ENCODE assay signal across 8 cellular contexts in genomic region chr1:217482356-217483102, GRCh38.
DNase-seq lines count a peak whose midpoint lies in the region; ATAC-seq and TF ChIP-seq lines count a peak whose summit lies in the region.

No MANE protein-coding gene starts in this region.

- in situ Hi-C loops in astrocyte of the spinal cord (cut with HindIII; ENCODE audit: low sequenced_read_pairs): no loop called here

- no peaks in the 10 kb centered on the region for H3K4me1 ChIP-seq in suprapubic skin

- H3K36me3 ChIP-seq in suprapubic skin: peaks cover 20% of the 10 kb centered on the region

- H3K4me3 Mint-ChIP-seq in HFFc6: no peak overlapping the region

- 73% methylated on average over 3 of the region's 3 CpGs for WGBS in suprapubic skin

- DNase-seq in HFFc6 (peak; percentile 72), NB4 (ENCODE audit: low read depth) (peak; percentile 76), astrocyte of the spinal cord (ENCODE audit: low read depth, low spot score) (peak; percentile 86), NCI-H1105 treated with DMSO at 0.1 percent for 48 hours (lab: John Stamatoyannopoulos, UW) (no peak), cerebellar cortex (ENCODE audit: low spot score) (no peak), suprapubic skin (ENCODE audit: low spot score in 2 of 2) (no peak)
- DNase-seq in stimulated activated CD4-positive, alpha-beta T cell treated with anti-CD3 and anti-CD28 coated beads, TNF-alpha, amount 100 ng/mL, for 24 hours (ENCODE audit: low read depth in 3 of 3): peak; percentile 13 to 42 (median 19)

- no peak overlapping the region for H3K27ac ChIP-seq in suprapubic skin

- no peak for TF ChIP-seq CTCF in HFFc6 (IDR thresholded peaks at IDR 0.05)
- TF ChIP-seq CTCF in NB4 (IDR thresholded peaks at IDR 0.05; ENCODE audit: low read depth, low read length): no peak
- no peak for TF ChIP-seq CTCF in astrocyte of the spinal cord (IDR thresholded peaks at IDR 0.05; ENCODE audit: low read depth, low read length)
- TF ChIP-seq CTCF in suprapubic skin (IDR thresholded peaks at IDR 0.05): no peak

- peaks cover 41% of the 10 kb centered on the region for H3K36me3 Mint-ChIP-seq in HFFc6 (ENCODE audit: low read depth)

- TF ChIP-seq EP300 in suprapubic skin (IDR thresholded peaks at IDR 0.05): no peak

- H3K4me1 Mint-ChIP-seq in HFFc6 (ENCODE audit: low read depth): peaks cover 14% of the 10 kb centered on the region

- peak; percentile 98 for ATAC-seq in GM18505 (IDR thresholded peaks at IDR 0.05; ENCODE audit: unreplicated experiment)

- H3K27me3 Mint-ChIP-seq in HFFc6 (ENCODE audit: insufficient read depth): no peaks in the 10 kb centered on the region

- peaks cover 4% of the 10 kb centered on the region for H3K9me3 ChIP-seq in suprapubic skin

- no peak for TF ChIP-seq POLR2A in GM18505 (IDR thresholded peaks at IDR 0.05; ENCODE audit: borderline replicate concordance, extremely low read depth, insufficient read depth, insufficient read length)
- no peak for TF ChIP-seq POLR2A in NB4 (IDR thresholded peaks at IDR 0.05; ENCODE audit: extremely low read depth, insufficient read length)
- no peak for TF ChIP-seq POLR2A in suprapubic skin (IDR thresholded peaks at IDR 0.05)

- H3K27ac Mint-ChIP-seq in HFFc6: peak overlapping the region; percentile 19; the same call in 1 of the 2 replicates

- no peaks in the 10 kb centered on the region for H3K27me3 ChIP-seq in suprapubic skin

- H3K4me3 ChIP-seq in NB4 (ENCODE audit: low read depth, low read length) (no peak overlapping the region), astrocyte of the spinal cord (ENCODE audit: low read depth, low read length) (no peak overlapping the region), suprapubic skin (no peak overlapping the region)

- no peaks in the 10 kb centered on the region; the same call in 1 of the 2 replicates for H3K9me3 Mint-ChIP-seq in HFFc6

Comparison
In these comparisons a context has a peak if more than half of its experiments do, and no peak if none do; other contexts are left out.
1. DNase-seq: peak in HFFc6 (single experiment), NB4 (single experiment), astrocyte of the spinal cord (single experiment) and stimulated activated CD4-positive, alpha-beta T cell treated with anti-CD3 and anti-CD28 coated beads, TNF-alpha, amount 100 ng/mL, for 24 hours (3 of 3); none in NCI-H1105 treated with DMSO at 0.1 percent for 48 hours (single experiment), cerebellar cortex (single experiment) and suprapubic skin (0 of 2).